Comparison of ENCODE assay signal across 2 cellular contexts in the genomic region with DNA sequence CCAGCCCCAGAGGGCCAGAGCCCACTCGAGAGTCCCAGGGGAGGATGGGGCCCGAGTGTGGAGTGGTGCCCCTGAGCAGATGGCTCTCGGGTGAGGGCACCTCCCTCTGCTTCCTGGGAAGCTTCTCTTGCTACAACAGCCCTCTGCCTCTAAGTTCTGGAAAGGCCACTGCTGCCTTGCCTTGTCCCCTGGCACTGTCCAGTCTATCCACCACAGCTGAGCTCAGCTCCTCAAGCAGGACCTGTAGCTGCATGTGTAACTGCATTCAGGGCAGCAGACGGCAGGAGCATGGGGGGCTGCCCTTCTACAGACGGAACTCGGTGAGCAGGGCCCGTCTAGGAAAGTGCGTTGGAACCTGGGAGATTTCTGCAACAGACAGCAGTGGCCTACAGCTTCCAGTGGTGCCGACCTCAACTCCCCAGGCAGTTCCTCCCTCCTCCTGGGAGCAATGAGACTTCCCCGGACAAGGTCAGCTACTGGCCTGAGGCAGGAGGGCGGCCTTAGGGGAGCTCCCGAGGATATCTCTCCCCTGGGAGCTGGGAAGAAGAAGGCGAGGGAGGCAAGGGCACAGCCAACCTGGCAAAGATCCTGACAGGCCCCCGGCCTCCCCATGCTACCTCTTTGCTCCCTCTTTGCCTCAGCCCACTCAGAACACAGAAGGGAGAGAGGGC.
TF ChIP-seq lines count a peak whose summit lies in the region.

No MANE protein-coding gene starts in this region.

TF ChIP-seq in HCT116, 20 proteins besides CTCF, POLR2A, EP300 and RAD21:
- TF ChIP-seq CBX3 (IDR thresholded peaks at IDR 0.05; ENCODE audit: low read depth) (no peak), CEBPB (IDR thresholded peaks at IDR 0.05; ENCODE audit: low read depth) (no peak), SP1 (IDR thresholded peaks at IDR 0.05; ENCODE audit: low read depth) (no peak)
- TF ChIP-seq, protein P1, sequence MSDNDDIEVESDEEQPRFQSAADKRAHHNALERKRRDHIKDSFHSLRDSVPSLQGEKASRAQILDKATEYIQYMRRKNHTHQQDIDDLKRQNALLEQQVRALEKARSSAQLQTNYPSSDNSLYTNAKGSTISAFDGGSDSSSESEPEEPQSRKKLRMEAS (IDR thresholded peaks at IDR 0.05), result no peak

TF ChIP-seq in K562, 482 proteins besides CTCF, POLR2A, EP300 and RAD21:
- TF ChIP-seq POU5F1 (IDR thresholded peaks at IDR 0.05; ENCODE audit: borderline replicate concordance, low read depth, low read length, partially characterized antibody) (no peak), ZNF830 (CRISPR knock-in tag; IDR thresholded peaks at IDR 0.05) (no peak), HMG20B (CRISPR knock-in tag; IDR thresholded peaks at IDR 0.05) (no peak), SMARCB1 (IDR thresholded peaks at IDR 0.05; ENCODE audit: insufficient read length, low read depth) (no peak), CHD4 (IDR thresholded peaks at IDR 0.05; ENCODE audit: insufficient read depth, insufficient replicate concordance, low read depth, low read length, poor library complexity, severe bottlenecking) (no peak), POLR2AphosphoS2 (IDR thresholded peaks at IDR 0.05; ENCODE audit: low read length) (no peak), ZEB2 (IDR thresholded peaks at IDR 0.05) (no peak), TCF3 (CRISPR knock-in tag; IDR thresholded peaks at IDR 0.05) (no peak), CHD2 (IDR thresholded peaks at IDR 0.05; ENCODE audit: low read depth, low read length) (no peak), HEY1 (CRISPR knock-in tag; IDR thresholded peaks at IDR 0.05; ENCODE audit: borderline replicate concordance) (no peak), POLR2H (tag; IDR thresholded peaks at IDR 0.05; ENCODE audit: low read depth) (no peak)
- TF ChIP-seq, protein P2, sequence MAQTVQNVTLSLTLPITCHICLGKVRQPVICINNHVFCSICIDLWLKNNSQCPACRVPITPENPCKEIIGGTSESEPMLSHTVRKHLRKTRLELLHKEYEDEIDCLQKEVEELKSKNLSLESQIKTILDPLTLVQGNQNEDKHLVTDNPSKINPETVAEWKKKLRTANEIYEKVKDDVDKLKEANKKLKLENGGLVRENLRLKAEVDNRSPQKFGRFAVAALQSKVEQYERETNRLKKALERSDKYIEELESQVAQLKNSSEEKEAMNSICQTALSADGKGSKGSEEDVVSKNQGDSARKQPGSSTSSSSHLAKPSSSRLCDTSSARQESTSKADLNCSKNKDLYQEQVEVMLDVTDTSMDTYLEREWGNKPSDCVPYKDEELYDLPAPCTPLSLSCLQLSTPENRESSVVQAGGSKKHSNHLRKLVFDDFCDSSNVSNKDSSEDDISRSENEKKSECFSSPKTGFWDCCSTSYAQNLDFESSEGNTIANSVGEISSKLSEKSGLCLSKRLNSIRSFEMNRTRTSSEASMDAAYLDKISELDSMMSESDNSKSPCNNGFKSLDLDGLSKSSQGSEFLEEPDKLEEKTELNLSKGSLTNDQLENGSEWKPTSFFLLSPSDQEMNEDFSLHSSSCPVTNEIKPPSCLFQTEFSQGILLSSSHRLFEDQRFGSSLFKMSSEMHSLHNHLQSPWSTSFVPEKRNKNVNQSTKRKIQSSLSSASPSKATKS (CRISPR knock-in tag; IDR thresholded peaks at IDR 0.05), result no peak
- TF ChIP-seq, protein P3, sequence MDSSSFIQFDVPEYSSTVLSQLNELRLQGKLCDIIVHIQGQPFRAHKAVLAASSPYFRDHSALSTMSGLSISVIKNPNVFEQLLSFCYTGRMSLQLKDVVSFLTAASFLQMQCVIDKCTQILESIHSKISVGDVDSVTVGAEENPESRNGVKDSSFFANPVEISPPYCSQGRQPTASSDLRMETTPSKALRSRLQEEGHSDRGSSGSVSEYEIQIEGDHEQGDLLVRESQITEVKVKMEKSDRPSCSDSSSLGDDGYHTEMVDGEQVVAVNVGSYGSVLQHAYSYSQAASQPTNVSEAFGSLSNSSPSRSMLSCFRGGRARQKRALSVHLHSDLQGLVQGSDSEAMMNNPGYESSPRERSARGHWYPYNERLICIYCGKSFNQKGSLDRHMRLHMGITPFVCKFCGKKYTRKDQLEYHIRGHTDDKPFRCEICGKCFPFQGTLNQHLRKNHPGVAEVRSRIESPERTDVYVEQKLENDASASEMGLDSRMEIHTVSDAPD (CRISPR knock-in tag; IDR thresholded peaks at IDR 0.05), result no peak
